ENCODE assay signal across 2 cellular contexts in the genomic region with DNA sequence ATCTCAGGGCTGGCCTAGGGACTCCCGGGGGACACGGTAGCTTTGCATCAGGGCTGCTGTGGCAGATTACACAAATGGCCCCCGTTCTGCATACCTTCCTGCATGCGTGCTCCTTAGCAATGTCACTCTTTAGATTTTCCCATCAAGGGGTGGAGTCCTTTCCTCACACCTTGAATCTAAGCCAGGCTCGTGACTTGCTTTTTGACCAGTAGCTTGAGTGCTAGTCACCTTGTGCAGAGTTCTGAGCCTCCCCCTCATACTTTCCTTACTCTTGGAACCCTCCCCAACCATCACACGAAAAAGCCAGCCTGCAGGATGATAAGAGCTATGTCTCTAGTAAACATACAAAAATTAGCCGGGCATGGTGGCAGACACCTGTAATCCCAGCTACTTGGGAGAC. TPM values are rescaled to one million over a fixed set of nuclear protein-coding genes. Genes with fewer than 3 reads are reported as not detected.
"Had no signal": no experiment of that assay in that cellular context is flagged by ENCODE, and none has a peak within 500 bp of the region (broad histone marks: within the 10 kb centered on the region; RNA-seq: fewer than 3 reads in every experiment).

No MANE protein-coding gene starts in this region.

RNA-seq across cellular contexts. Expression of gene GPR32, which starts 3.2 kb away (rescaled TPM):
- total RNA-seq: G401, GM12878 had no signal
- polyA plus RNA-seq: GM12878 had no signal

RNA-seq across cellular contexts. Expression of gene ACP4, which starts 16.8 kb away (rescaled TPM):
- total RNA-seq: G401, GM12878 had no signal
- polyA plus RNA-seq: GM12878 had no signal

RNA-seq across cellular contexts. Expression of gene KLK1, which starts 50.1 kb away (rescaled TPM):
- total RNA-seq: G401 had no signal

RNA-seq across cellular contexts. Expression of gene CLEC11A, which starts 50.3 kb away (rescaled TPM):
- total RNA-seq: GM12878 had no signal
- polyA plus RNA-seq: GM12878 had no signal

RNA-seq across cellular contexts. Expression of gene SHANK1, which starts 53.9 kb away (rescaled TPM):
- total RNA-seq: GM12878 had no signal
- polyA plus RNA-seq: GM12878 had no signal
